1 cellular context compared by ENCODE assay signal in the genomic region with DNA sequence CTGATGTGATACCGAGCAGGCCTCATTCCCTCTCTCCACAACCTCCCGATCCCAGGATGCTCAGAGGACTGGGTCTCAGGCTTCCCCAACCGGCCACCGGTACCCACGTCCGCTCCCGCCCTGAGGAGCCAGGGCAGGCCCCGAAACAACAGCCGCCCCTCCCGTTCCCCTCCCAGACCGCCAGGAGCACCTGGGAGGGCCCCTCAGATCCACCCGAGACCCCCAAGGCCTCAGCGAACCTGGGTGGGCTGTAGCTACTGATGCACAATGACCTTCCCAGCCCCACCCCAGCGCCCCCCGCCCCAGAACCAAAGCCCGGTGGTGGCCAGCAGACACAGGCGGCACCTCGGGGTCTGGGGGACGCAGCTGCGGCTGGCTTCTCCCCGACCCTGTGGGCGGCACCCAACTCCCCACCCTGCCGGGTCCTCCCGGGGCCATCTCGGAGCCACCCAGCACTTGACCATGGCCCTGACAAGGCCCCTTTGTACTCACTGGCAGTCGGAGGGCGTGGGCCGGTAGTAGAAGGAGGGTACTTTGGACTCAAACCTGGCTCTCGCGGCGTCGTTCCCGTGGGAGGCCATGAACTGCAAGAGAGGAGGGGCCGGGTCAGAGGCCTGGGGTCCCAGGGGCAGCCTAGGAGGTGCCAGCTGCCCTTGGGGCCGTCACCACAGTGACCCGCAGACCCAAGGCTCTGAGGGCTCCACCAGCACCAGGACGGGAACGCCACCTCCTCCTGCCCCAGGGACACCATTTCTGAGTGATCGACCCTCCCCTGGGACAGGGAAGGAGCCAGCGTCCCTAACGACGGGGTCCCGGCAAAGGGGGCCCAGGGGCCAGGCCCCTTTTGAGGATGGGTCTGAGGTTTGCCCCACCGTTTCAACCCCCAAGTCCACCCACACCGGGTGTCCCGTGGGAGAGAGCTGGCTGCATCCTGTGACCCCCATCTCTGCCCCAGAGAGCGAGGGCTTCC.
TF ChIP-seq lines count a peak whose summit lies in the region.

No MANE protein-coding gene starts in this region.

TF ChIP-seq in HepG2, 621 proteins besides CTCF, POLR2A, EP300 and RAD21 (continued from another document and continues in another):
- TF ChIP-seq, protein P1, sequence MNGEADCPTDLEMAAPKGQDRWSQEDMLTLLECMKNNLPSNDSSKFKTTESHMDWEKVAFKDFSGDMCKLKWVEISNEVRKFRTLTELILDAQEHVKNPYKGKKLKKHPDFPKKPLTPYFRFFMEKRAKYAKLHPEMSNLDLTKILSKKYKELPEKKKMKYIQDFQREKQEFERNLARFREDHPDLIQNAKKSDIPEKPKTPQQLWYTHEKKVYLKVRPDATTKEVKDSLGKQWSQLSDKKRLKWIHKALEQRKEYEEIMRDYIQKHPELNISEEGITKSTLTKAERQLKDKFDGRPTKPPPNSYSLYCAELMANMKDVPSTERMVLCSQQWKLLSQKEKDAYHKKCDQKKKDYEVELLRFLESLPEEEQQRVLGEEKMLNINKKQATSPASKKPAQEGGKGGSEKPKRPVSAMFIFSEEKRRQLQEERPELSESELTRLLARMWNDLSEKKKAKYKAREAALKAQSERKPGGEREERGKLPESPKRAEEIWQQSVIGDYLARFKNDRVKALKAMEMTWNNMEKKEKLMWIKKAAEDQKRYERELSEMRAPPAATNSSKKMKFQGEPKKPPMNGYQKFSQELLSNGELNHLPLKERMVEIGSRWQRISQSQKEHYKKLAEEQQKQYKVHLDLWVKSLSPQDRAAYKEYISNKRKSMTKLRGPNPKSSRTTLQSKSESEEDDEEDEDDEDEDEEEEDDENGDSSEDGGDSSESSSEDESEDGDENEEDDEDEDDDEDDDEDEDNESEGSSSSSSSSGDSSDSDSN (CRISPR knock-in tag; IDR thresholded peaks at IDR 0.05): peak; percentile 47; the same call in 1 of the 2 replicates
- no peak for TF ChIP-seq MLLT10 (CRISPR knock-in tag; IDR thresholded peaks at IDR 0.05)
- TF ChIP-seq HNRNPLL (IDR thresholded peaks at IDR 0.05; ENCODE audit: low read depth, low read length, poor library complexity, severe bottlenecking): peak; percentile 34
- no peak for TF ChIP-seq KMT2A (CRISPR knock-in tag; IDR thresholded peaks at IDR 0.05)
- TF ChIP-seq, protein P2, sequence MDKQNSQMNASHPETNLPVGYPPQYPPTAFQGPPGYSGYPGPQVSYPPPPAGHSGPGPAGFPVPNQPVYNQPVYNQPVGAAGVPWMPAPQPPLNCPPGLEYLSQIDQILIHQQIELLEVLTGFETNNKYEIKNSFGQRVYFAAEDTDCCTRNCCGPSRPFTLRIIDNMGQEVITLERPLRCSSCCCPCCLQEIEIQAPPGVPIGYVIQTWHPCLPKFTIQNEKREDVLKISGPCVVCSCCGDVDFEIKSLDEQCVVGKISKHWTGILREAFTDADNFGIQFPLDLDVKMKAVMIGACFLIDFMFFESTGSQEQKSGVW (CRISPR knock-in tag; IDR thresholded peaks at IDR 0.05; ENCODE audit: borderline replicate concordance): no peak
- TF ChIP-seq ZNF205 (CRISPR knock-in tag; IDR thresholded peaks at IDR 0.05): no peak
- TF ChIP-seq ZBTB25 (CRISPR knock-in tag; IDR thresholded peaks at IDR 0.05): no peak
- no peak for TF ChIP-seq ZFAT (CRISPR knock-in tag; conservative IDR thresholded peaks at IDR 0.05)
- peak; percentile 90 for TF ChIP-seq HOXA3 (CRISPR knock-in tag; IDR thresholded peaks at IDR 0.05)
- 0 out of 2 replicates have a peak, but pooled peaks have one; percentile 44 for TF ChIP-seq DNMT1 (CRISPR knock-in tag; IDR thresholded peaks at IDR 0.05)
- TF ChIP-seq NCOA1 (CRISPR knock-in tag; IDR thresholded peaks at IDR 0.05): no peak
- no peak for TF ChIP-seq ZFP36L1 (CRISPR knock-in tag; IDR thresholded peaks at IDR 0.05)
- no peak for TF ChIP-seq ZNF75D (CRISPR knock-in tag; IDR thresholded peaks at IDR 0.05; ENCODE audit: borderline replicate concordance)
- peak; percentile 55 for TF ChIP-seq GABPB1 (CRISPR knock-in tag; IDR thresholded peaks at IDR 0.05)
- peak; percentile 86 for TF ChIP-seq HNF4G (IDR thresholded peaks at IDR 0.05; ENCODE audit: borderline replicate concordance, low read depth, low read length)
- peak; percentile 87; the same call in 1 of the 2 replicates for TF ChIP-seq HNF4G (CRISPR knock-in tag; IDR thresholded peaks at IDR 0.05; ENCODE audit: borderline replicate concordance, low read depth)
- no peak for TF ChIP-seq ZNF879 (CRISPR knock-in tag; IDR thresholded peaks at IDR 0.05)
- TF ChIP-seq CSRNP2 (CRISPR knock-in tag; conservative IDR thresholded peaks at IDR 0.05; ENCODE audit: low read depth): no peak
- TF ChIP-seq, protein P3, sequence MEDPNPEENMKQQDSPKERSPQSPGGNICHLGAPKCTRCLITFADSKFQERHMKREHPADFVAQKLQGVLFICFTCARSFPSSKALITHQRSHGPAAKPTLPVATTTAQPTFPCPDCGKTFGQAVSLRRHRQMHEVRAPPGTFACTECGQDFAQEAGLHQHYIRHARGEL (CRISPR knock-in tag; IDR thresholded peaks at IDR 0.05): no peak
- TF ChIP-seq EZH2 (conservative IDR thresholded peaks at IDR 0.05; ENCODE audit: low read depth, low read length): no peak
- peak; percentile 85 for TF ChIP-seq ZNF609 (CRISPR knock-in tag; IDR thresholded peaks at IDR 0.05; ENCODE audit: borderline replicate concordance)
- no peak for TF ChIP-seq ZNF354B (CRISPR knock-in tag; IDR thresholded peaks at IDR 0.05)
- no peak for TF ChIP-seq ZNF761 (CRISPR knock-in tag; conservative IDR thresholded peaks at IDR 0.05)
- TF ChIP-seq ZNF235 (CRISPR knock-in tag; IDR thresholded peaks at IDR 0.05; ENCODE audit: borderline replicate concordance): no peak
- TF ChIP-seq ZNF569 (CRISPR knock-in tag; IDR thresholded peaks at IDR 0.05; ENCODE audit: borderline replicate concordance): no peak
- no peak for TF ChIP-seq SP4 (CRISPR knock-in tag; IDR thresholded peaks at IDR 0.05)
- no peak for TF ChIP-seq ZNF580 (CRISPR knock-in tag; IDR thresholded peaks at IDR 0.05; ENCODE audit: borderline replicate concordance, low read depth)
- TF ChIP-seq, protein P4, sequence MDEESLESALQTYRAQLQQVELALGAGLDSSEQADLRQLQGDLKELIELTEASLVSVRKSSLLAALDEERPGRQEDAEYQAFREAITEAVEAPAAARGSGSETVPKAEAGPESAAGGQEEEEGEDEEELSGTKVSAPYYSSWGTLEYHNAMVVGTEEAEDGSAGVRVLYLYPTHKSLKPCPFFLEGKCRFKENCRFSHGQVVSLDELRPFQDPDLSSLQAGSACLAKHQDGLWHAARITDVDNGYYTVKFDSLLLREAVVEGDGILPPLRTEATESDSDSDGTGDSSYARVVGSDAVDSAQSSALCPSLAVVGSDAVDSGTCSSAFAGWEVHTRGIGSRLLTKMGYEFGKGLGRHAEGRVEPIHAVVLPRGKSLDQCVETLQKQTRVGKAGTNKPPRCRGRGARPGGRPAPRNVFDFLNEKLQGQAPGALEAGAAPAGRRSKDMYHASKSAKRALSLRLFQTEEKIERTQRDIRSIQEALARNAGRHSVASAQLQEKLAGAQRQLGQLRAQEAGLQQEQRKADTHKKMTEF (CRISPR knock-in tag; IDR thresholded peaks at IDR 0.05): peak; percentile 67
- TF ChIP-seq, protein P5, sequence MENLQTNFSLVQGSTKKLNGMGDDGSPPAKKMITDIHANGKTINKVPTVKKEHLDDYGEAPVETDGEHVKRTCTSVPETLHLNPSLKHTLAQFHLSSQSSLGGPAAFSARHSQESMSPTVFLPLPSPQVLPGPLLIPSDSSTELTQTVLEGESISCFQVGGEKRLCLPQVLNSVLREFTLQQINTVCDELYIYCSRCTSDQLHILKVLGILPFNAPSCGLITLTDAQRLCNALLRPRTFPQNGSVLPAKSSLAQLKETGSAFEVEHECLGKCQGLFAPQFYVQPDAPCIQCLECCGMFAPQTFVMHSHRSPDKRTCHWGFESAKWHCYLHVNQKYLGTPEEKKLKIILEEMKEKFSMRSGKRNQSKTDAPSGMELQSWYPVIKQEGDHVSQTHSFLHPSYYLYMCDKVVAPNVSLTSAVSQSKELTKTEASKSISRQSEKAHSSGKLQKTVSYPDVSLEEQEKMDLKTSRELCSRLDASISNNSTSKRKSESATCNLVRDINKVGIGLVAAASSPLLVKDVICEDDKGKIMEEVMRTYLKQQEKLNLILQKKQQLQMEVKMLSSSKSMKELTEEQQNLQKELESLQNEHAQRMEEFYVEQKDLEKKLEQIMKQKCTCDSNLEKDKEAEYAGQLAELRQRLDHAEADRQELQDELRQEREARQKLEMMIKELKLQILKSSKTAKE (CRISPR knock-in tag; IDR thresholded peaks at IDR 0.05; ENCODE audit: borderline replicate concordance): peak; percentile 99
- TF ChIP-seq ZNF574 (CRISPR knock-in tag; IDR thresholded peaks at IDR 0.05): peak; percentile 59
- TF ChIP-seq, protein P6, sequence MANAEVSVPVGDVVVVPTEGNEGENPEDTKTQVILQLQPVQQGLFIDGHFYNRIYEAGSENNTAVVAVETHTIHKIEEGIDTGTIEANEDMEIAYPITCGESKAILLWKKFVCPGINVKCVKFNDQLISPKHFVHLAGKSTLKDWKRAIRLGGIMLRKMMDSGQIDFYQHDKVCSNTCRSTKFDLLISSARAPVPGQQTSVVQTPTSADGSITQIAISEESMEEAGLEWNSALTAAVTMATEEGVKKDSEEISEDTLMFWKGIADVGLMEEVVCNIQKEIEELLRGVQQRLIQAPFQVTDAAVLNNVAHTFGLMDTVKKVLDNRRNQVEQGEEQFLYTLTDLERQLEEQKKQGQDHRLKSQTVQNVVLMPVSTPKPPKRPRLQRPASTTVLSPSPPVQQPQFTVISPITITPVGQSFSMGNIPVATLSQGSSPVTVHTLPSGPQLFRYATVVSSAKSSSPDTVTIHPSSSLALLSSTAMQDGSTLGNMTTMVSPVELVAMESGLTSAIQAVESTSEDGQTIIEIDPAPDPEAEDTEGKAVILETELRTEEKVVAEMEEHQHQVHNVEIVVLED (CRISPR knock-in tag; IDR thresholded peaks at IDR 0.05; ENCODE audit: borderline replicate concordance): peak; percentile 40; the same call in 1 of the 2 replicates
- no peak for TF ChIP-seq ZNF557 (CRISPR knock-in tag; IDR thresholded peaks at IDR 0.05)
